19 cellular contexts compared by ENCODE assay signal in genomic region chr6:157329829-157330228, GRCh38. TPM values are rescaled to one million over a fixed set of nuclear protein-coding genes. Genes with fewer than 3 reads are reported as not detected.
A peak's percentile ranks its signal among the peaks of the same experiment; 100 is the strongest.
DNase-seq lines count a peak whose midpoint lies in the region; ATAC-seq and TF ChIP-seq lines count a peak whose summit lies in the region.
"Had no signal": no experiment of that assay in that cellular context is flagged by ENCODE, and none has a peak within 500 bp of the region (broad histone marks: within the 10 kb centered on the region; RNA-seq: fewer than 3 reads in every experiment).

No MANE protein-coding gene starts in this region.

- no peaks in the 10 kb centered on the region for H3K9me3 Mint-ChIP-seq in HFFc6
- no peaks in the 10 kb centered on the region for H3K9me3 Mint-ChIP-seq in activated CD4-positive, alpha-beta memory T cell treated with anti-CD3 and anti-CD28 coated beads, Interleukin-2, amount 10 ng/mL, durations not matched to agents 7 days and 5 days
- H3K9me3 Mint-ChIP-seq: memory B cell, natural killer cell had no signal

- peak overlapping the region; percentile 73 for H2AFZ ChIP-seq in neuronal stem cell (ENCODE audit: low read length)

- no peaks in the 10 kb centered on the region for H3K79me1 ChIP-seq in neuronal stem cell (ENCODE audit: low read depth, low read length)

- H3K27ac ChIP-seq in Panc1 (ENCODE audit: low read length) (no peak overlapping the region; the same call in 1 of the 2 replicates), neuronal stem cell (replicated peaks; ENCODE audit: low read length) (no peak overlapping the region)
- H3K27ac ChIP-seq: stomach had no signal

- no peak overlapping the region for H2BK5ac ChIP-seq in neuronal stem cell (ENCODE audit: low read length)

- peaks cover 6% of the 10 kb centered on the region; the same call in 1 of the 2 replicates for H3K4me1 ChIP-seq in Panc1 (ENCODE audit: control insufficient read depth, insufficient read depth, low read length)
- H3K4me1 ChIP-seq in neuronal stem cell (ENCODE audit: control insufficient read depth in 2 of 2, insufficient read depth in 1 of 2, low read depth in 1 of 2, low read length in 2 of 2): peaks cover 0 to 4% of the 10 kb centered on the region in 2 donors

- no peak overlapping the region for H2AK5ac ChIP-seq in neuronal stem cell (ENCODE audit: low read depth, low read length)

- no peak overlapping the region for H3K23ac ChIP-seq in neuronal stem cell (ENCODE audit: low read depth, low read length, poor library complexity)

- ATAC-seq in Panc1: peak; percentile 80
- ATAC-seq in GM18868 (IDR thresholded peaks at IDR 0.05; ENCODE audit: unreplicated experiment): no peak
- ATAC-seq: natural killer cell had no signal

- no peaks in the 10 kb centered on the region for H3K9me3 ChIP-seq in Panc1 (ENCODE audit: control insufficient read depth, insufficient read depth, low read depth, low read length)
- no peaks in the 10 kb centered on the region for H3K9me3 ChIP-seq in neuronal stem cell (replicated peaks in 1 of 2; ENCODE audit: control insufficient read depth in 2 of 2, insufficient read depth in 1 of 2, low read depth in 1 of 2, low read length in 2 of 2)
- H3K9me3 ChIP-seq: stomach had no signal

- in situ Hi-C loops in Panc1 (cut with HindIII; ENCODE audit: low pct_unique_long_range_greater_than_20kb, low sequenced_read_pairs): no loop called here

- H3K4me3 ChIP-seq in Panc1 (ENCODE audit: low read depth in 2 of 2, low read length in 2 of 2) (no peak overlapping the region), cardiac fibroblast (replicated peaks in 1 of 2; ENCODE audit: low read depth in 2 of 2, low read length in 2 of 2) (no peak overlapping the region), neuronal stem cell (ENCODE audit: low read length in 2 of 2) (no peak overlapping the region)
- H3K4me3 ChIP-seq: stomach had no signal

- no peak overlapping the region for H3K9ac ChIP-seq in neuronal stem cell (ENCODE audit: low read depth, low read length, poor library complexity)

- peaks cover 6% of the 10 kb centered on the region; the same call in 1 of the 2 replicates for H3K27me3 Mint-ChIP-seq in HFFc6 (ENCODE audit: insufficient read depth)
- peaks cover 35% of the 10 kb centered on the region for H3K27me3 Mint-ChIP-seq in activated CD4-positive, alpha-beta memory T cell treated with anti-CD3 and anti-CD28 coated beads, Interleukin-2, amount 10 ng/mL, durations not matched to agents 7 days and 5 days

- H3K4me1 Mint-ChIP-seq in HFFc6 (ENCODE audit: low read depth): peaks cover 50% of the 10 kb centered on the region
- H3K4me1 Mint-ChIP-seq in activated CD4-positive, alpha-beta memory T cell treated with anti-CD3 and anti-CD28 coated beads, Interleukin-2, amount 10 ng/mL, durations not matched to agents 7 days and 5 days: peaks cover 43% of the 10 kb centered on the region
- H3K4me1 Mint-ChIP-seq: natural killer cell had no signal

- H3K18ac ChIP-seq in neuronal stem cell (ENCODE audit: low read length): no peak overlapping the region

- WGBS in neuronal stem cell (ENCODE audit: extremely low coverage in 2 of 2, insufficient read length in 2 of 2, insufficient replicate concordance in 1 of 2), 2 donors: no CpG with 5 or more reads among the region's 1 CpG

- H4K91ac ChIP-seq in neuronal stem cell (ENCODE audit: low read depth, low read length, poor library complexity): no peak overlapping the region

- peak; percentile 37 for DNase-seq in HFFc6
- no peak for DNase-seq in Panc1 (ENCODE audit: low read depth, low spot score)
- peak; percentile 39 to 59 for DNase-seq in cardiac fibroblast (ENCODE audit: low read depth in 2 of 2)
- DNase-seq in neuronal stem cell (ENCODE audit: low spot score): no peak
- DNase-seq in anterior cingulate cortex (lab: John Stamatoyannopoulos, UW): no peak
- no peak for DNase-seq in activated CD4-positive, alpha-beta memory T cell treated with anti-CD3 and anti-CD28 coated beads, Interleukin-2, amount 10 ng/mL, durations not matched to agents 7 days and 5 days
- no peak for DNase-seq in middle frontal gyrus (ENCODE audit: extremely low spot score, low spot score)
- DNase-seq: activated CD4-positive, alpha-beta T cell treated with anti-CD3 and anti-CD28 coated beads for 4 hours; activated CD8-positive, alpha-beta memory T cell treated with anti-CD3 and anti-CD28 coated beads, Interleukin-2, amount 50 U/mL, for 48 hours; activated effector memory CD4-positive, alpha-beta T cell treated with Interleukin-2 at 50 U/mL for 16 hours; effector CD8-positive, alpha-beta T cell; natural killer cell; NCI-H2107; NCI-H526; stimulated activated CD4-positive, alpha-beta T cell treated with anti-CD3 and anti-CD28 coated beads, Interleukin-4, amount 100 ng/mL, for 1 hour; stomach; SW 1271 had no signal

- no peak overlapping the region for H3K4me2 ChIP-seq in neuronal stem cell (ENCODE audit: insufficient read depth, low read length, poor library complexity, severe bottlenecking)

- no peak overlapping the region for H2BK15ac ChIP-seq in neuronal stem cell (ENCODE audit: low read length)

- H2BK120ac ChIP-seq in neuronal stem cell (ENCODE audit: low read depth, low read length): no peak overlapping the region

- TF ChIP-seq CTCF in HFFc6 (IDR thresholded peaks at IDR 0.05): no peak
- TF ChIP-seq CTCF in Panc1 (IDR thresholded peaks at IDR 0.05): no peak
- no peak for TF ChIP-seq CTCF in cardiac fibroblast (IDR thresholded peaks at IDR 0.05; ENCODE audit: low read depth, low read length)

- peak overlapping the region; percentile 38 for H3K27ac Mint-ChIP-seq in HFFc6
- H3K27ac Mint-ChIP-seq in activated CD4-positive, alpha-beta memory T cell treated with anti-CD3 and anti-CD28 coated beads, Interleukin-2, amount 10 ng/mL, durations not matched to agents 7 days and 5 days: no peak overlapping the region
- H3K27ac Mint-ChIP-seq: memory B cell, natural killer cell had no signal

- no peak overlapping the region for H3K4ac ChIP-seq in neuronal stem cell (ENCODE audit: low read length)

- H3K36me3 ChIP-seq in Panc1 (ENCODE audit: control insufficient read depth, insufficient read depth, low read length): no peaks in the 10 kb centered on the region; the same call in 1 of the 2 replicates
- H3K36me3 ChIP-seq in neuronal stem cell (replicated peaks in 1 of 2; ENCODE audit: control insufficient read depth in 2 of 2, insufficient read depth in 2 of 2, low read length in 2 of 2): no peaks in the 10 kb centered on the region
- H3K36me3 ChIP-seq: stomach had no signal

- intact Hi-C loops in Panc1 (cut with micrococcal nuclease; ENCODE audit: unreplicated experiment): loop anchor here (10.0 kb wide), 1 partner anchor 45 kb away; no protein-coding TSS in a partner anchor

- BruUV-seq in Panc1 (replicated peaks; lab: Mats Ljungman, UMichigan): no TSS peak

- no peak overlapping the region for H3K14ac ChIP-seq in neuronal stem cell (ENCODE audit: low read length)

- POLR2A ChIA-PET in Panc1 (lab: Charles Lee): no interaction called here
- POLR2A ChIA-PET in activated CD4-positive, alpha-beta memory T cell treated with anti-CD3 and anti-CD28 coated beads, Interleukin-2, amount 10 ng/mL, durations not matched to agents 7 days and 5 days (lab: Charles Lee): no interaction called here

- H4K8ac ChIP-seq in neuronal stem cell (ENCODE audit: low read depth, low read length): no peak overlapping the region

- no peaks in the 10 kb centered on the region for H3K36me3 Mint-ChIP-seq in HFFc6 (ENCODE audit: low read depth)
- no peaks in the 10 kb centered on the region for H3K36me3 Mint-ChIP-seq in activated CD4-positive, alpha-beta memory T cell treated with anti-CD3 and anti-CD28 coated beads, Interleukin-2, amount 10 ng/mL, durations not matched to agents 7 days and 5 days (ENCODE audit: low read depth)
- H3K36me3 Mint-ChIP-seq: memory B cell, natural killer cell had no signal

- H3K27me3 ChIP-seq in Panc1 (ENCODE audit: control insufficient read depth, insufficient read depth, low read length) (no peaks in the 10 kb centered on the region), neuronal stem cell (ENCODE audit: control insufficient read depth in 3 of 3, insufficient read depth in 3 of 3, low read depth in 1 of 3, low read length in 3 of 3) (peaks cover 0 to 15% (median 11%) of the 10 kb centered on the region in 3 experiments)

- CTCF ChIA-PET in Panc1 (lab: Charles Lee): no interaction called here
- CTCF ChIA-PET in activated CD4-positive, alpha-beta memory T cell treated with anti-CD3 and anti-CD28 coated beads, Interleukin-2, amount 10 ng/mL, durations not matched to agents 7 days and 5 days (lab: Charles Lee): interaction anchor here (9.1 kb wide), 1 partner anchor 13 kb away, joined by 88 read pairs; no protein-coding TSS in a partner anchor

- H3K4me3 Mint-ChIP-seq in HFFc6: peak overlapping the region; percentile 18; the same call in 1 of the 2 replicates
- H3K4me3 Mint-ChIP-seq in activated CD4-positive, alpha-beta memory T cell treated with anti-CD3 and anti-CD28 coated beads, Interleukin-2, amount 10 ng/mL, durations not matched to agents 7 days and 5 days: no peak overlapping the region
- H3K4me3 Mint-ChIP-seq: memory B cell, natural killer cell had no signal

- H2BK12ac ChIP-seq in neuronal stem cell (ENCODE audit: low read length): no peak overlapping the region

RNA-seq across cellular contexts. Expression of gene TMEM242, which starts 6.5 kb away (rescaled TPM):
- total RNA-seq in HFFc6 (2021; fragmentation: NEBNext Ultra II Directional; extraction: Animal tissue kit (Norgen Biotek cat#: 25700)): 10 to 100 TPM in 4 of 6 experiments, 1 to 10 TPM in 2; 9.4 to 12.8 (median 10.8) TPM
- total RNA-seq in Panc1 (2021; ENCODE audit: unreplicated experiment): 6.8 TPM
- polyA plus RNA-seq in Panc1 (2012; ENCODE audit: insufficient read length): 5.0 TPM
- polyA plus RNA-seq in neuronal stem cell (2013, experiment 1 of 2): 6.3 TPM
- 6.7 TPM for polyA plus RNA-seq in neuronal stem cell (2013, experiment 2 of 2)
- total RNA-seq in activated CD4-positive, alpha-beta memory T cell treated with anti-CD3 and anti-CD28 coated beads, Interleukin-2, amount 10 ng/mL, durations not matched to agents 7 days and 5 days: 10 to 100 TPM; 10.1 to 10.8 TPM

RNA-seq across cellular contexts. Expression of gene ZDHHC14, which starts 51.2 kb away (rescaled TPM):
- 1 to 10 TPM; 5.2 to 6.7 (median 6.0) TPM for total RNA-seq in HFFc6 (2021; fragmentation: NEBNext Ultra II Directional; extraction: Animal tissue kit (Norgen Biotek cat#: 25700))
- 19.9 TPM for total RNA-seq in Panc1 (2021; ENCODE audit: unreplicated experiment)
- 21.3 TPM for polyA plus RNA-seq in Panc1 (2012; ENCODE audit: insufficient read length)
- polyA plus RNA-seq in neuronal stem cell (2013, experiment 1 of 2): 9.4 TPM
- polyA plus RNA-seq in neuronal stem cell (2013, experiment 2 of 2): 9.2 TPM
- total RNA-seq in activated CD4-positive, alpha-beta memory T cell treated with anti-CD3 and anti-CD28 coated beads, Interleukin-2, amount 10 ng/mL, durations not matched to agents 7 days and 5 days: 1 to 10 TPM; 8.1 to 8.7 TPM

Comparison
In these comparisons a context has a peak if more than half of its experiments do, and no peak if none do; other contexts are left out.
1. DNase-seq: peak in HFFc6 (single experiment) and cardiac fibroblast (2 of 2); none in Panc1 (single experiment), neuronal stem cell (single experiment), anterior cingulate cortex (0 of 58), activated CD4-positive, alpha-beta memory T cell treated with anti-CD3 and anti-CD28 coated beads, Interleukin-2, amount 10 ng/mL, durations not matched to agents 7 days and 5 days (single experiment) and middle frontal gyrus (single experiment).